ENCODE assay signal across 8 cellular contexts in the genomic region with DNA sequence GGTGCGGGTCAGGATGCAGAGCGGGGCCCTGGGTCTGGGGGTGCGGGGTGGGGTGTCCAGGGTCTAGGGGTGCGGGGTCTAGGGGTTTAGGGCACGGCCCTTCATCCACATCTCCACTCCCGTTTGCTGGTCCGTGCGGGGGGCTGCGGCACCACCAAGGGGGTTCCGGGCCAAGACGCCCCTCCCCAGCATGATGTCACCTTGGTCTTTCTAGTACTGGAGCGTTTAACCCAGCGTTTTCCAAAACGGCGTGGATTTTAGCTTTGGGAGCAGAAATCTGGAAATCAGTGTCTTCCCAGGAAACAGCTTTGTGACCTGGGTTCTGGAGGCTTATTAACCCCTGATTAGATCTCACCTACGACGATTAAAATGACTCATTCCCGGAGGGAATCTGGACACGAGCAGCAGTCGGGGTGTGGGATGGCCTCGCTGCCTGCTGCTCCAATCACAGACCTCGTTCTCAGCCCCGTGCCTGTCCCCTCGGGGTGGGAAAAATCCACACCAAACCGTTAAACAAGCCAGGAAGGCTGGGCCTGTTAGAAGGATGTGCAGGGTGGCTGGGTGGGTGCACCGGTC. TPM values are rescaled to one million over a fixed set of nuclear protein-coding genes. Genes with fewer than 3 reads are reported as not detected.
DNase-seq lines count a peak whose midpoint lies in the region; ATAC-seq and TF ChIP-seq lines count a peak whose summit lies in the region.

No MANE protein-coding gene starts in this region.

- peak overlapping the region; percentile 83 to 88 for H3K4me3 ChIP-seq in HCT116 (replicated peaks in 1 of 2; ENCODE audit: low read depth in 1 of 2, low read length in 2 of 2)
- H3K4me3 ChIP-seq in neuron (ENCODE audit: low read length), result peak overlapping the region; percentile 64

- H3K36me3 ChIP-seq in HCT116 (ENCODE audit: control insufficient read depth in 1 of 2, insufficient read depth in 2 of 2, low read length in 2 of 2), result peaks cover 5 to 17% of the 10 kb centered on the region in 2 experiments; a peak in 2 of 4 replicates
- peaks cover 6% of the 10 kb centered on the region for H3K36me3 ChIP-seq in neuron (ENCODE audit: insufficient read depth, low read length)

- no peaks in the 10 kb centered on the region; the same call in 1 of the 2 replicates for H4K20me1 ChIP-seq in HCT116 (ENCODE audit: insufficient read depth)

- H3K9ac ChIP-seq in HCT116 (ENCODE audit: low read length), result peak overlapping the region; percentile 78

- TF ChIP-seq RAD21 in HCT116 (IDR thresholded peaks at IDR 0.05; ENCODE audit: low read depth), result no peak

- peaks cover 36% of the 10 kb centered on the region for H3K4me1 Mint-ChIP-seq in activated CD4-positive, alpha-beta memory T cell treated with anti-CD3 and anti-CD28 coated beads for 36 hours (ENCODE audit: low read depth)

- H3K4me3 Mint-ChIP-seq in activated CD4-positive, alpha-beta memory T cell treated with anti-CD3 and anti-CD28 coated beads for 36 hours, result peak overlapping the region; percentile 78

- peak overlapping the region; percentile 97 for H3K4me2 ChIP-seq in HCT116 (ENCODE audit: low read length)

- peak overlapping the region; percentile 75 for H3K27ac Mint-ChIP-seq in activated CD4-positive, alpha-beta memory T cell treated with anti-CD3 and anti-CD28 coated beads for 36 hours

- H3K9me3 Mint-ChIP-seq in activated CD4-positive, alpha-beta memory T cell treated with anti-CD3 and anti-CD28 coated beads for 36 hours, result no peaks in the 10 kb centered on the region

- RAD21 ChIA-PET in HCT116 (lab: Charles Lee; ENCODE audit: low non-redundant PET in 1 of 2, low total read pairs in 2 of 2, uncharacterized antibody in 2 of 2, unreplicated experiment in 2 of 2), result no interaction called here

- CTCF ChIA-PET in HCT116 (lab: Charles Lee), result no interaction called here
- CTCF ChIA-PET in activated CD4-positive, alpha-beta memory T cell treated with anti-CD3 and anti-CD28 coated beads for 36 hours (lab: Charles Lee), result interaction anchor here (0.9 kb wide), 1 partner anchor 125 kb away, joined by 3 read pairs; no protein-coding TSS in a partner anchor

- H3K27me3 ChIP-seq in HCT116 (ENCODE audit: insufficient read depth, low read length) (no peaks in the 10 kb centered on the region), neuron (ENCODE audit: insufficient read depth, low read length) (no peaks in the 10 kb centered on the region)

- TSS peak; percentile 61 for BruUV-seq in HCT116 (replicated peaks; lab: Mats Ljungman, UMichigan)

- POLR2A ChIA-PET in HCT116 (lab: Charles Lee), result no interaction called here
- POLR2A ChIA-PET in activated CD4-positive, alpha-beta memory T cell treated with anti-CD3 and anti-CD28 coated beads for 36 hours (lab: Charles Lee), result no interaction called here

- H3K4me1 ChIP-seq in HCT116 (ENCODE audit: control insufficient read depth in 1 of 2, insufficient read depth in 2 of 2, low read length in 2 of 2) (peaks cover 0 to 29% of the 10 kb centered on the region in 2 experiments; a peak in 2 of 4 replicates), neuron (ENCODE audit: insufficient read depth, low read length) (peaks cover 25% of the 10 kb centered on the region)

- ATAC-seq in HCT116 (peak; percentile 60), GM18861 (IDR thresholded peaks at IDR 0.05; ENCODE audit: unreplicated experiment) (no peak)

- no peak overlapping the region for H2AFZ ChIP-seq in HCT116 (ENCODE audit: low read depth, low read length, poor library complexity, severe bottlenecking)
- no peak overlapping the region for H2AFZ ChIP-seq in neuron (ENCODE audit: low read depth, low read length)

- H3K27me3 Mint-ChIP-seq in activated CD4-positive, alpha-beta memory T cell treated with anti-CD3 and anti-CD28 coated beads for 36 hours, result no peaks in the 10 kb centered on the region

- no peaks in the 10 kb centered on the region for H3K9me3 ChIP-seq in HCT116 (ENCODE audit: control insufficient read depth in 1 of 2, insufficient read depth in 1 of 2, low read depth in 1 of 2, low read length in 2 of 2)
- no peaks in the 10 kb centered on the region for H3K9me3 ChIP-seq in neuron (ENCODE audit: low read length)

- DNase-seq in AG08396 (ENCODE audit: low spot score) (peak; percentile 89), HCT116 (ENCODE audit: low read depth, low spot score) (peak; percentile 10), fibroblast of the conjunctiva (ENCODE audit: low read depth) (peak; percentile 34), NCI-H774 (lab: John Stamatoyannopoulos, UW) (no peak)
- DNase-seq in activated CD4-positive, alpha-beta memory T cell treated with anti-CD3 and anti-CD28 coated beads for 36 hours, result no peak
- no peak for DNase-seq in effector CD4-positive, alpha-beta T cell

- no peaks in the 10 kb centered on the region for H3K9me2 ChIP-seq in HCT116 (ENCODE audit: insufficient read depth)

- peak overlapping the region; percentile 51 for H3K27ac ChIP-seq in HCT116 (ENCODE audit: low read depth, low read length)

- intact Hi-C loops in HCT116 (cut with micrococcal nuclease), result loop anchor here (5.0 kb wide), 1 partner anchor 136 kb away; no protein-coding TSS in a partner anchor
- intact Hi-C loops in activated CD4-positive, alpha-beta memory T cell treated with anti-CD3 and anti-CD28 coated beads for 36 hours (cut with micrococcal nuclease), result loop anchor here (1.0 to 5.0 kb wide), 2 partner anchors 15 to 84 kb away; a partner anchor contains a TSS

- no peak for TF ChIP-seq CTCF in HCT116 (IDR thresholded peaks at IDR 0.05 in 2 of 3, conservative IDR thresholded peaks at IDR 0.05 in 1 of 3; ENCODE audit: borderline replicate concordance in 1 of 3, insufficient read depth in 1 of 3, low read depth in 2 of 3, low read length in 2 of 3)

- H3K79me2 ChIP-seq in HCT116 (ENCODE audit: insufficient read depth, low read length), result peaks cover 52% of the 10 kb centered on the region

- peaks cover 2% of the 10 kb centered on the region for H3K36me3 Mint-ChIP-seq in activated CD4-positive, alpha-beta memory T cell treated with anti-CD3 and anti-CD28 coated beads for 36 hours

- no peak for TF ChIP-seq POLR2A in HCT116 (IDR thresholded peaks at IDR 0.05; ENCODE audit: borderline replicate concordance, extremely low read depth, insufficient read depth, insufficient read length)

TF ChIP-seq in HCT116, 20 proteins besides CTCF, POLR2A, EP300 and RAD21 (continues in another document):
- no peak for TF ChIP-seq POLR2AphosphoS5 (IDR thresholded peaks at IDR 0.05; ENCODE audit: low read depth, low read length)
- TF ChIP-seq EZH2 (IDR thresholded peaks at IDR 0.05), result no peak
- TF ChIP-seq, protein P1, sequence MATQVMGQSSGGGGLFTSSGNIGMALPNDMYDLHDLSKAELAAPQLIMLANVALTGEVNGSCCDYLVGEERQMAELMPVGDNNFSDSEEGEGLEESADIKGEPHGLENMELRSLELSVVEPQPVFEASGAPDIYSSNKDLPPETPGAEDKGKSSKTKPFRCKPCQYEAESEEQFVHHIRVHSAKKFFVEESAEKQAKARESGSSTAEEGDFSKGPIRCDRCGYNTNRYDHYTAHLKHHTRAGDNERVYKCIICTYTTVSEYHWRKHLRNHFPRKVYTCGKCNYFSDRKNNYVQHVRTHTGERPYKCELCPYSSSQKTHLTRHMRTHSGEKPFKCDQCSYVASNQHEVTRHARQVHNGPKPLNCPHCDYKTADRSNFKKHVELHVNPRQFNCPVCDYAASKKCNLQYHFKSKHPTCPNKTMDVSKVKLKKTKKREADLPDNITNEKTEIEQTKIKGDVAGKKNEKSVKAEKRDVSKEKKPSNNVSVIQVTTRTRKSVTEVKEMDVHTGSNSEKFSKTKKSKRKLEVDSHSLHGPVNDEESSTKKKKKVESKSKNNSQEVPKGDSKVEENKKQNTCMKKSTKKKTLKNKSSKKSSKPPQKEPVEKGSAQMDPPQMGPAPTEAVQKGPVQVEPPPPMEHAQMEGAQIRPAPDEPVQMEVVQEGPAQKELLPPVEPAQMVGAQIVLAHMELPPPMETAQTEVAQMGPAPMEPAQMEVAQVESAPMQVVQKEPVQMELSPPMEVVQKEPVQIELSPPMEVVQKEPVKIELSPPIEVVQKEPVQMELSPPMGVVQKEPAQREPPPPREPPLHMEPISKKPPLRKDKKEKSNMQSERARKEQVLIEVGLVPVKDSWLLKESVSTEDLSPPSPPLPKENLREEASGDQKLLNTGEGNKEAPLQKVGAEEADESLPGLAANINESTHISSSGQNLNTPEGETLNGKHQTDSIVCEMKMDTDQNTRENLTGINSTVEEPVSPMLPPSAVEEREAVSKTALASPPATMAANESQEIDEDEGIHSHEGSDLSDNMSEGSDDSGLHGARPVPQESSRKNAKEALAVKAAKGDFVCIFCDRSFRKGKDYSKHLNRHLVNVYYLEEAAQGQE (IDR thresholded peaks at IDR 0.05; ENCODE audit: low read depth), result no peak
- no peak for TF ChIP-seq ZNF274 (IDR thresholded peaks at IDR 0.05; ENCODE audit: low read depth, low read length)
- TF ChIP-seq ELF1 (IDR thresholded peaks at IDR 0.05; ENCODE audit: borderline replicate concordance, low read depth), result no peak
- no peak for TF ChIP-seq FOSL1 (IDR thresholded peaks at IDR 0.05; ENCODE audit: low read depth)
- TF ChIP-seq JUND (IDR thresholded peaks at IDR 0.05), result no peak
- TF ChIP-seq, protein P2, sequence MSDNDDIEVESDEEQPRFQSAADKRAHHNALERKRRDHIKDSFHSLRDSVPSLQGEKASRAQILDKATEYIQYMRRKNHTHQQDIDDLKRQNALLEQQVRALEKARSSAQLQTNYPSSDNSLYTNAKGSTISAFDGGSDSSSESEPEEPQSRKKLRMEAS (IDR thresholded peaks at IDR 0.05), result no peak
- TF ChIP-seq, protein P3, sequence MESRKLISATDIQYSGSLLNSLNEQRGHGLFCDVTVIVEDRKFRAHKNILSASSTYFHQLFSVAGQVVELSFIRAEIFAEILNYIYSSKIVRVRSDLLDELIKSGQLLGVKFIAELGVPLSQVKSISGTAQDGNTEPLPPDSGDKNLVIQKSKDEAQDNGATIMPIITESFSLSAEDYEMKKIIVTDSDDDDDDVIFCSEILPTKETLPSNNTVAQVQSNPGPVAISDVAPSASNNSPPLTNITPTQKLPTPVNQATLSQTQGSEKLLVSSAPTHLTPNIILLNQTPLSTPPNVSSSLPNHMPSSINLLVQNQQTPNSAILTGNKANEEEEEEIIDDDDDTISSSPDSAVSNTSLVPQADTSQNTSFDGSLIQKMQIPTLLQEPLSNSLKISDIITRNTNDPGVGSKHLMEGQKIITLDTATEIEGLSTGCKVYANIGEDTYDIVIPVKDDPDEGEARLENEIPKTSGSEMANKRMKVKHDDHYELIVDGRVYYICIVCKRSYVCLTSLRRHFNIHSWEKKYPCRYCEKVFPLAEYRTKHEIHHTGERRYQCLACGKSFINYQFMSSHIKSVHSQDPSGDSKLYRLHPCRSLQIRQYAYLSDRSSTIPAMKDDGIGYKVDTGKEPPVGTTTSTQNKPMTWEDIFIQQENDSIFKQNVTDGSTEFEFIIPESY (IDR thresholded peaks at IDR 0.05; ENCODE audit: extremely low read depth, insufficient replicate concordance, low read length), result no peak
- TF ChIP-seq ZFX (IDR thresholded peaks at IDR 0.05), result no peak

RNA-seq across cellular contexts. Expression of a gene that starts 0.8 kb away (rescaled TPM):
- 55.5 TPM for total RNA-seq in HCT116 (2021; ENCODE audit: unreplicated experiment)
- 53.0 and 60.8 TPM in 2 replicates for polyA plus RNA-seq in HCT116 (2012)
- 10 to 100 TPM; 42.8 to 44.1 TPM for total RNA-seq in activated CD4-positive, alpha-beta memory T cell treated with anti-CD3 and anti-CD28 coated beads for 36 hours

RNA-seq across cellular contexts. Expression of a gene that starts 15.8 kb away (rescaled TPM):
- 102 TPM for total RNA-seq in HCT116 (2021; ENCODE audit: unreplicated experiment)
- polyA plus RNA-seq in HCT116 (2012), result 92.1 and 103 TPM in 2 replicates
- total RNA-seq in activated CD4-positive, alpha-beta memory T cell treated with anti-CD3 and anti-CD28 coated beads for 36 hours, result 10 to 100 TPM; 61.5 to 61.6 TPM

Comparison
In these comparisons a context has a peak if more than half of its experiments do, and no peak if none do; other contexts are left out.
1. DNase-seq: peak in AG08396 (single experiment), HCT116 (single experiment) and fibroblast of the conjunctiva (single experiment); none in activated CD4-positive, alpha-beta memory T cell treated with anti-CD3 and anti-CD28 coated beads for 36 hours (single experiment), NCI-H774 (single experiment) and effector CD4-positive, alpha-beta T cell (single experiment).